11 cellular contexts compared by ENCODE assay signal in genomic region chr6:33683051-33683571, GRCh38. TPM values are rescaled to one million over a fixed set of nuclear protein-coding genes. Genes with fewer than 3 reads are reported as not detected.
A peak's percentile ranks its signal among the peaks of the same experiment; 100 is the strongest.
DNase-seq lines count a peak whose midpoint lies in the region; ATAC-seq and TF ChIP-seq lines count a peak whose summit lies in the region.
"Had no signal": no experiment of that assay in that cellular context is flagged by ENCODE, and none has a peak within 500 bp of the region (broad histone marks: within the 10 kb centered on the region; RNA-seq: fewer than 3 reads in every experiment).

No MANE protein-coding gene starts in this region.

- H3K36me3 ChIP-seq in H7 (replicated peaks; ENCODE audit: control insufficient read depth, insufficient read depth, low read length) (peaks cover 20% of the 10 kb centered on the region), stomach (peaks cover 73 to 100% (median 100%) of the 10 kb centered on the region in 4 donors)

- no peak for TF ChIP-seq EP300 in stomach (IDR thresholded peaks at IDR 0.05)

- DNase-seq in H7 (peak; percentile 55), caudate nucleus (lab: John Stamatoyannopoulos, UW) (peak in 56 of 61 donors; percentile 8 to 93 (median 75)), NCI-H345 (lab: John Stamatoyannopoulos, UW) (no peak), stomach (no peak), left ventricle myocardium superior (no peak)
- peak; percentile 48 to 60 for DNase-seq in activated CD4-positive, alpha-beta T cell treated with anti-CD3 and anti-CD28 coated beads, Interleukin-2, amount 50 U/mL, for 48 hours
- DNase-seq in stimulated activated CD4-positive, alpha-beta T cell treated with anti-CD3 and anti-CD28 coated beads, Interleukin-1b, Interleukin-23, amount 100 ng/mL, for 48 hours: peak; percentile 38
- DNase-seq: Caco-2, left cardiac atrium had no signal

- no peak for ATAC-seq in left ventricle myocardium superior
- ATAC-seq in HG03442 (IDR thresholded peaks at IDR 0.05; ENCODE audit: unreplicated experiment): no peak
- ATAC-seq: left cardiac atrium had no signal

- 75 to 85% (median 81%) methylated on average over 6 to 15 of the region's 15 CpGs for WGBS in stomach, 5 donors

- no peaks in the 10 kb centered on the region for H3K27me3 ChIP-seq in H7 (ENCODE audit: control insufficient read depth, insufficient read depth, low read length)
- no peaks in the 10 kb centered on the region for H3K27me3 ChIP-seq in stomach

- no peak overlapping the region for H3K4me3 ChIP-seq in H7 (ENCODE audit: insufficient read depth, low read depth, low read length)
- no peak overlapping the region for H3K4me3 ChIP-seq in stomach

- no peaks in the 10 kb centered on the region for H3K4me1 ChIP-seq in stomach
- H3K4me1 ChIP-seq: Caco-2, parathyroid adenoma had no signal

- intact Hi-C loops in stomach (cut with DNase I; ENCODE audit: low total_unique reads) (no loop called here), left ventricle myocardium superior (cut with micrococcal nuclease) (no loop called here)

- H3K27ac ChIP-seq in caudate nucleus (ENCODE audit: low read depth, low read length): peak overlapping the region; percentile 36
- no peak overlapping the region for H3K27ac ChIP-seq in stomach
- H3K27ac ChIP-seq: parathyroid adenoma had no signal

- TF ChIP-seq CTCF in stomach (IDR thresholded peaks at IDR 0.05): no peak

- no peak for TF ChIP-seq POLR2A in stomach (IDR thresholded peaks at IDR 0.05)

- H3K9me3 ChIP-seq in stomach: no peaks in the 10 kb centered on the region
- H3K9me3 ChIP-seq: Caco-2 had no signal

RNA-seq across cellular contexts. Expression of gene UQCC2, which starts 28.4 kb away (rescaled TPM):
- total RNA-seq in H7 (2014; rRNA removed; shearing (Covaris generic)): 67.1 and 93.6 TPM in 2 replicates
- 10 to 100 TPM in 3 of 5 donors, 1 to 10 TPM in 2; 4.7 to 25.4 (median 15.4) TPM for total RNA-seq in stomach
- 100 to 1,000 TPM in 1 of 3 donors, 10 to 100 TPM in 2; 83.1 to 109 (median 93.7) TPM for polyA plus RNA-seq in stomach
- 190 TPM for total RNA-seq in left ventricle myocardium superior

Comparison
In these comparisons a context has a peak if more than half of its experiments do, and no peak if none do; other contexts are left out.
1. DNase-seq: peak in H7 (single experiment), activated CD4-positive, alpha-beta T cell treated with anti-CD3 and anti-CD28 coated beads, Interleukin-2, amount 50 U/mL, for 48 hours (2 of 2), caudate nucleus (56 of 61) and stimulated activated CD4-positive, alpha-beta T cell treated with anti-CD3 and anti-CD28 coated beads, Interleukin-1b, Interleukin-23, amount 100 ng/mL, for 48 hours (single experiment); none in NCI-H345 (single experiment), stomach (single experiment) and left ventricle myocardium superior (single experiment).